13 cellular contexts compared by ENCODE assay signal in the genomic region with DNA sequence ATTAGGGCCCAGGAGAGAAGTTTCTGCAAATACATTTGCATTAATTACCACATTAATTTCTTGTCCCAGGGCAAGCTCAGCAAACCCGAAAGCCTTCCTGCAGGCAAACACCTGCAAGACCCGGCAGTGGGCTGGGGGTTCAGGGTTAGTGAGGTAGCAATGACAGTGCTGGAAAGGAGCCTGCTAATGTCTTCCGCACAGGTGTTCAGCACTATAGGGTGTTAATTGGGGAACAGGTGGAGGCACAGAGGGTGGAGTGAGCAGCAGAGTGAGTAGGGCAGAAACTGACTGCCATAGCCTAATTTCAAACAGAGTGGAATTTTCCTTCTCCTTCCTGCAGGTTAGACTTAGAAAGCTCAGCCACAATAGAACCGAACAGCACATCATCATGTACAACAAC. TPM values are rescaled to one million over a fixed set of nuclear protein-coding genes. Genes with fewer than 3 reads are reported as not detected.
DNase-seq lines count a peak whose midpoint lies in the region; ATAC-seq and TF ChIP-seq lines count a peak whose summit lies in the region.
"Had no signal": no experiment of that assay in that cellular context is flagged by ENCODE, and none has a peak within 500 bp of the region (broad histone marks: within the 10 kb centered on the region; RNA-seq: fewer than 3 reads in every experiment).

No MANE protein-coding gene starts in this region.

- ATAC-seq in GM23338 (peak; percentile 44; the same call in 2 of the 3 replicates), Right ventricle myocardium inferior (no peak)
- ATAC-seq: CD8-positive, alpha-beta T cell had no signal

- intact Hi-C loops in Right ventricle myocardium inferior (cut with DNase I): no loop called here

- no peaks in the 10 kb centered on the region for H3K9me2 ChIP-seq in GM23338 (ENCODE audit: insufficient read depth)

- peak overlapping the region; percentile 92 for H2AFZ ChIP-seq in GM23338
- H2AFZ ChIP-seq: GM23248 had no signal

- H4K5ac ChIP-seq in mesendoderm (ENCODE audit: low read length): no peak overlapping the region

- H3K9me3 Mint-ChIP-seq in GM23338: no peaks in the 10 kb centered on the region
- H3K9me3 Mint-ChIP-seq: CD8-positive, alpha-beta T cell had no signal

- no CpG with 5 or more reads among the region's 4 CpGs for WGBS in mesendoderm (ENCODE audit: extremely low coverage, insufficient coverage, low lambda C conversion rate)

- H3K27me3 Mint-ChIP-seq in GM23338 (ENCODE audit: insufficient read depth, low read depth, poor library complexity): peaks cover 3% of the 10 kb centered on the region

- no peak for TF ChIP-seq CTCF in GM23338 (conservative IDR thresholded peaks at IDR 0.05; ENCODE audit: low read depth in 2 of 2)

- H3K4me3 ChIP-seq in GM23338: no peak overlapping the region
- no peak overlapping the region for H3K4me3 ChIP-seq in mesendoderm (ENCODE audit: low read length)
- H3K4me3 ChIP-seq: GM23248 had no signal

- no peak overlapping the region for H2BK15ac ChIP-seq in mesendoderm (replicated peaks; ENCODE audit: low read depth)

- H3K4me1 ChIP-seq in GM23338 (ENCODE audit: insufficient read depth): 0 out of 2 replicates have a peak, but pooled peaks cover 5% of the 10 kb centered on the region
- no peaks in the 10 kb centered on the region for H3K4me1 ChIP-seq in mesendoderm (ENCODE audit: control insufficient read depth, low read depth, low read length)

- no peak overlapping the region for H2AK5ac ChIP-seq in mesendoderm (ENCODE audit: low read length)

- H3K4me3 Mint-ChIP-seq in GM23338: no peak overlapping the region
- H3K4me3 Mint-ChIP-seq: CD14-positive monocyte; CD8-positive, alpha-beta T cell had no signal

- no peak overlapping the region for H3K27ac ChIP-seq in GM23338 (ENCODE audit: low read depth)
- no peak overlapping the region for H3K27ac ChIP-seq in mesendoderm (ENCODE audit: low read depth, low read length)
- H3K27ac ChIP-seq: GM23248 had no signal

- no peak overlapping the region for H3K56ac ChIP-seq in mesendoderm (ENCODE audit: low read length)

- no peaks in the 10 kb centered on the region for H3K79me2 ChIP-seq in GM23338 (replicated peaks; ENCODE audit: insufficient read depth)
- H3K79me2 ChIP-seq in mesendoderm (ENCODE audit: control insufficient read depth, insufficient read depth, low read length): no peaks in the 10 kb centered on the region

- H4K8ac ChIP-seq in mesendoderm (ENCODE audit: low read depth, low read length): no peak overlapping the region

- H2BK5ac ChIP-seq in mesendoderm (ENCODE audit: low read length): no peak overlapping the region

- H3K36me3 ChIP-seq in GM23338 (ENCODE audit: insufficient read depth): no peaks in the 10 kb centered on the region
- no peaks in the 10 kb centered on the region for H3K36me3 ChIP-seq in mesendoderm (ENCODE audit: control insufficient read depth, insufficient read depth, low read length)

- H4K20me1 ChIP-seq in GM23338 (replicated peaks; ENCODE audit: insufficient read depth): no peaks in the 10 kb centered on the region

- H3K27me3 ChIP-seq in GM23338 (ENCODE audit: insufficient read depth) (no peaks in the 10 kb centered on the region), mesendoderm (ENCODE audit: insufficient read depth, low read length, poor library complexity) (no peaks in the 10 kb centered on the region)

- no peaks in the 10 kb centered on the region for H3F3A ChIP-seq in GM23338 (replicated peaks; ENCODE audit: low read depth)

- H3K4me2 ChIP-seq in GM23338 (no peak overlapping the region), mesendoderm (ENCODE audit: low read length) (no peak overlapping the region)

- H3K4me1 Mint-ChIP-seq in GM23338: peaks cover 9% of the 10 kb centered on the region
- H3K4me1 Mint-ChIP-seq: CD14-positive monocyte had no signal

- H3K9ac ChIP-seq in mesendoderm (ENCODE audit: low read length): no peak overlapping the region
- H3K9ac ChIP-seq: GM23248 had no signal

- no peak overlapping the region for H3K4ac ChIP-seq in mesendoderm (ENCODE audit: low read depth, low read length)

- H3K18ac ChIP-seq in mesendoderm (ENCODE audit: low read length): no peak overlapping the region

- no peaks in the 10 kb centered on the region for H3K79me1 ChIP-seq in mesendoderm (ENCODE audit: low read length)

- DNase-seq in GM23338 (ENCODE audit: low spot score): no peak
- DNase-seq in NCI-H2171 treated with DMSO at 0.1 percent for 48 hours (lab: John Stamatoyannopoulos, UW): peak; percentile 73
- DNase-seq in cerebellar nuclear complex (lab: John Stamatoyannopoulos, UW): peak; percentile 92 to 99
- DNase-seq in mesendoderm: no peak
- no peak for DNase-seq in Right ventricle myocardium inferior (ENCODE audit: missing footprints)
- no peak for DNase-seq in epidermal melanocyte (ENCODE audit: insufficient read length, low spot score)
- DNase-seq: CD8-positive, alpha-beta T cell; COR-L47; DND-41; GF-D8; GM23248; H7 had no signal

- no peak overlapping the region for H3K23ac ChIP-seq in mesendoderm (ENCODE audit: low read length)

- no peaks in the 10 kb centered on the region for H3K36me3 Mint-ChIP-seq in GM23338 (ENCODE audit: low read depth)
- H3K36me3 Mint-ChIP-seq: CD14-positive monocyte; CD8-positive, alpha-beta T cell had no signal

- H3K27ac Mint-ChIP-seq in GM23338: no peak overlapping the region
- H3K27ac Mint-ChIP-seq: CD14-positive monocyte; CD8-positive, alpha-beta T cell had no signal

- H2BK120ac ChIP-seq in mesendoderm (ENCODE audit: low read depth, low read length): no peak overlapping the region

TF ChIP-seq in GM23338, 12 proteins besides CTCF, POLR2A, EP300 and RAD21 (continues in another document):
- TF ChIP-seq POLR2AphosphoS5 (IDR thresholded peaks at IDR 0.05; ENCODE audit: low read depth) (no peak), STAT1 (IDR thresholded peaks at IDR 0.05; ENCODE audit: unreplicated experiment) (no peak), NANOG (IDR thresholded peaks at IDR 0.05; ENCODE audit: borderline replicate concordance) (no peak)
- TF ChIP-seq, protein P1, sequence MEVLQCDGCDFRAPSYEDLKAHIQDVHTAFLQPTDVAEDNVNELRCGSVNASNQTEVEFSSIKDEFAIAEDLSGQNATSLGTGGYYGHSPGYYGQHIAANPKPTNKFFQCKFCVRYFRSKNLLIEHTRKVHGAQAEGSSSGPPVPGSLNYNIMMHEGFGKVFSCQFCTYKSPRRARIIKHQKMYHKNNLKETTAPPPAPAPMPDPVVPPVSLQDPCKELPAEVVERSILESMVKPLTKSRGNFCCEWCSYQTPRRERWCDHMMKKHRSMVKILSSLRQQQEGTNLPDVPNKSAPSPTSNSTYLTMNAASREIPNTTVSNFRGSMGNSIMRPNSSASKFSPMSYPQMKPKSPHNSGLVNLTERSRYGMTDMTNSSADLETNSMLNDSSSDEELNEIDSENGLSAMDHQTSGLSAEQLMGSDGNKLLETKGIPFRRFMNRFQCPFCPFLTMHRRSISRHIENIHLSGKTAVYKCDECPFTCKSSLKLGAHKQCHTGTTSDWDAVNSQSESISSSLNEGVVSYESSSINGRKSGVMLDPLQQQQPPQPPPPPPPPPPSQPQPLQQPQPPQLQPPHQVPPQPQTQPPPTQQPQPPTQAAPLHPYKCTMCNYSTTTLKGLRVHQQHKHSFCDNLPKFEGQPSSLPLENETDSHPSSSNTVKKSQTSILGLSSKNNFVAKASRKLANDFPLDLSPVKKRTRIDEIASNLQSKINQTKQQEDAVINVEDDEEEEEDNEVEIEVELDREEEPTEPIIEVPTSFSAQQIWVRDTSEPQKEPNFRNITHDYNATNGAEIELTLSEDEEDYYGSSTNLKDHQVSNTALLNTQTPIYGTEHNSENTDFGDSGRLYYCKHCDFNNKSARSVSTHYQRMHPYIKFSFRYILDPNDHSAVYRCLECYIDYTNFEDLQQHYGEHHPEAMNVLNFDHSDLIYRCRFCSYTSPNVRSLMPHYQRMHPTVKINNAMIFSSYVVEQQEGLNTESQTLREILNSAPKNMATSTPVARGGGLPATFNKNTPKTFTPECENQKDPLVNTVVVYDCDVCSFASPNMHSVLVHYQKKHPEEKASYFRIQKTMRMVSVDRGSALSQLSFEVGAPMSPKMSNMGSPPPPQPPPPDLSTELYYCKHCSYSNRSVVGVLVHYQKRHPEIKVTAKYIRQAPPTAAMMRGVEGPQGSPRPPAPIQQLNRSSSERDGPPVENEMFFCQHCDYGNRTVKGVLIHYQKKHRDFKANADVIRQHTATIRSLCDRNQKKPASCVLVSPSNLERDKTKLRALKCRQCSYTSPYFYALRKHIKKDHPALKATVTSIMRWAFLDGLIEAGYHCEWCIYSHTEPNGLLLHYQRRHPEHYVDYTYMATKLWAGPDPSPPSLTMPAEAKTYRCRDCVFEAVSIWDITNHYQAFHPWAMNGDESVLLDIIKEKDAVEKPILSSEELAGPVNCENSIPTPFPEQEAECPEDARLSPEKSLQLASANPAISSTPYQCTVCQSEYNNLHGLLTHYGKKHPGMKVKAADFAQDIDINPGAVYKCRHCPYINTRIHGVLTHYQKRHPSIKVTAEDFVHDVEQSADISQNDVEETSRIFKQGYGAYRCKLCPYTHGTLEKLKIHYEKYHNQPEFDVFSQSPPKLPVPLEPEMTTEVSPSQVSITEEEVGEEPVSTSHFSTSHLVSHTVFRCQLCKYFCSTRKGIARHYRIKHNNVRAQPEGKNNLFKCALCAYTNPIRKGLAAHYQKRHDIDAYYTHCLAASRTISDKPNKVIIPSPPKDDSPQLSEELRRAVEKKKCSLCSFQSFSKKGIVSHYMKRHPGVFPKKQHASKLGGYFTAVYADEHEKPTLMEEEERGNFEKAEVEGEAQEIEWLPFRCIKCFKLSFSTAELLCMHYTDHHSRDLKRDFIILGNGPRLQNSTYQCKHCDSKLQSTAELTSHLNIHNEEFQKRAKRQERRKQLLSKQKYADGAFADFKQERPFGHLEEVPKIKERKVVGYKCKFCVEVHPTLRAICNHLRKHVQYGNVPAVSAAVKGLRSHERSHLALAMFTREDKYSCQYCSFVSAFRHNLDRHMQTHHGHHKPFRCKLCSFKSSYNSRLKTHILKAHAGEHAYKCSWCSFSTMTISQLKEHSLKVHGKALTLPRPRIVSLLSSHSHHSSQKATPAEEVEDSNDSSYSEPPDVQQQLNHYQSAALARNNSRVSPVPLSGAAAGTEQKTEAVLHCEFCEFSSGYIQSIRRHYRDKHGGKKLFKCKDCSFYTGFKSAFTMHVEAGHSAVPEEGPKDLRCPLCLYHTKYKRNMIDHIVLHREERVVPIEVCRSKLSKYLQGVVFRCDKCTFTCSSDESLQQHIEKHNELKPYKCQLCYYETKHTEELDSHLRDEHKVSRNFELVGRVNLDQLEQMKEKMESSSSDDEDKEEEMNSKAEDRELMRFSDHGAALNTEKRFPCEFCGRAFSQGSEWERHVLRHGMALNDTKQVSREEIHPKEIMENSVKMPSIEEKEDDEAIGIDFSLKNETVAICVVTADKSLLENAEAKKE (CRISPR knock-in tag; IDR thresholded peaks at IDR 0.05): no peak

RNA-seq across cellular contexts. Expression of a gene that starts 50.9 kb away (rescaled TPM):
- total RNA-seq in GM23338 (2014; rRNA removed; shearing (Covaris generic)): 12.0 and 17.2 TPM in 2 replicates
- 2.1 and 2.6 TPM in 2 replicates for polyA plus RNA-seq in GM23338 (2016; fragmentation: Nextera tagmentation; extraction: Ambion mirVana)
- 8.2 TPM for polyA plus RNA-seq in mesendoderm (2013, experiment 1 of 2)
- polyA plus RNA-seq in mesendoderm (2013, experiment 2 of 2): 8.8 TPM
- 3.5 TPM for total RNA-seq in Right ventricle myocardium inferior

Comparison
In these comparisons a context has a peak if more than half of its experiments do, and no peak if none do; other contexts are left out.
1. DNase-seq: peak in NCI-H2171 treated with DMSO at 0.1 percent for 48 hours (single experiment) and cerebellar nuclear complex (2 of 2); none in GM23338 (single experiment), mesendoderm (single experiment), Right ventricle myocardium inferior (single experiment) and epidermal melanocyte (single experiment).